8 cellular contexts compared by ENCODE assay signal in the genomic region with DNA sequence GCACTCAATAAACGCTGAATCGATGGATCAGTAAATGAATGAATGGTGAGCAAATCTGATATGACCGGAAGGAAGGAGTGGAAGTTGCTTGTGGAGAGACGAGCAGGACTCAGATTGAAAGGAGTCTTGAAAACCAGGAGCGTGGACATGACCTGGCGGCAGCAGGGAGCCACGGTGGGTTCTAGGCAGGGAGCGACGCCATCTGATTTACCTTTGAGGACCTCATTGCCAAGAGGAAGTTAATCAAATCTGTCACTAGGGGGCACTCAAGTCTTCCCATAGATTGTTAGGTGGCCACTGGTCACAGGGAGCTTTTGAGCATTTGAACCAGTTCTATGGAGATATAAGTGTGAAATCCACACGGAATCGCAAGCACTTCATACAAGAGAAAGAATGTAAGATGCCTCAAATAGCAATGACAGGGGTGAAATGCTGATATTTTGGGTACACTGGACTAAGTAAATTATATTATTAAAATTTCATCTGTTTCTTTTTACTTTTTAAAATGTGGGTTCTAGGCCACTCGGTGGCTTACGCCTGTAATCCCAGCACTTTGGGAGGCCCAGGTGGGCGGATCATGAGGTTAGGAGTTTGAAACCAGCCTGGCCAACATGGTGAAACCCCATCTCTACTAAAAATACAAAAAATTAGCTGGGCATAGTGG. TPM values are rescaled to one million over a fixed set of nuclear protein-coding genes. Genes with fewer than 3 reads are reported as not detected.
A peak's percentile ranks its signal among the peaks of the same experiment; 100 is the strongest.
DNase-seq lines count a peak whose midpoint lies in the region; TF ChIP-seq lines count a peak whose summit lies in the region.

No MANE protein-coding gene starts in this region.

- CTCF ChIA-PET in PC-9 (lab: Charles Lee), result interaction anchor here (0.6 to 1.0 kb wide), 4 partner anchors 9 to 276 kb away, joined by 3 read pairs; no protein-coding TSS in a partner anchor
- CTCF ChIA-PET in activated naive CD4-positive, alpha-beta T cell treated with anti-CD3 and anti-CD28 coated beads, Interleukin-2, amount 10 ng/mL, durations not matched to agents 7 days and 5 days (lab: Charles Lee), result interaction anchor here (0.6 to 2.3 kb wide), 13 partner anchors 12 to 513 kb away, joined by 3 to 16 read pairs (median 3); no protein-coding TSS in a partner anchor

- DNase-seq in LNCaP clone FGC (ENCODE audit: low read depth), result peak; percentile 74
- peak; percentile 42 to 75 for DNase-seq in PC-9
- peak; percentile 59 for DNase-seq in activated naive CD4-positive, alpha-beta T cell treated with anti-CD3 and anti-CD28 coated beads, Interleukin-2, amount 10 ng/mL, durations not matched to agents 7 days and 5 days
- DNase-seq in glutamatergic neuron, result no peak
- peak; percentile 96 for DNase-seq in pons (ENCODE audit: low spot score)
- DNase-seq in OCI-M2 (lab: John Stamatoyannopoulos, UW; ENCODE audit: unreplicated experiment), result no peak
- DNase-seq in GOT3 (lab: John Stamatoyannopoulos, UW), result no peak

- H2AFZ ChIP-seq in PC-9, result no peak overlapping the region

- no TSS peak for BruUV-seq in PC-9 (replicated peaks; lab: Mats Ljungman, UMichigan)

- H3F3A ChIP-seq in DOHH2 (ENCODE audit: control insufficient read depth, insufficient read depth) (0 out of 2 replicates have a peak, but pooled peaks cover 4% of the 10 kb centered on the region), PC-9 (ENCODE audit: insufficient read depth, low read depth) (peaks cover 16% of the 10 kb centered on the region; the same call in 1 of the 2 replicates)

- peaks cover 9% of the 10 kb centered on the region for H3K4me1 Mint-ChIP-seq in activated naive CD4-positive, alpha-beta T cell treated with anti-CD3 and anti-CD28 coated beads, Interleukin-2, amount 10 ng/mL, durations not matched to agents 7 days and 5 days
- H3K4me1 Mint-ChIP-seq in glutamatergic neuron (ENCODE audit: low read depth, unreplicated experiment), result peaks cover 2% of the 10 kb centered on the region

- intact Hi-C loops in PC-9 (cut with micrococcal nuclease; ENCODE audit: unreplicated experiment), result loop anchor here (1.0 kb wide), 1 partner anchor 95 kb away; no protein-coding TSS in a partner anchor

- no peaks in the 10 kb centered on the region for H3K9me3 Mint-ChIP-seq in activated naive CD4-positive, alpha-beta T cell treated with anti-CD3 and anti-CD28 coated beads, Interleukin-2, amount 10 ng/mL, durations not matched to agents 7 days and 5 days
- peaks cover 3% of the 10 kb centered on the region for H3K9me3 Mint-ChIP-seq in glutamatergic neuron (ENCODE audit: unreplicated experiment)

- POLR2A ChIA-PET in PC-9 (lab: Charles Lee; ENCODE audit: unreplicated experiment), result interaction anchor here (0.6 to 0.8 kb wide), 4 partner anchors 9 to 460 kb away, joined by 3 to 8 read pairs (median 4); no protein-coding TSS in a partner anchor

- peaks cover 40% of the 10 kb centered on the region for H3K27me3 Mint-ChIP-seq in activated naive CD4-positive, alpha-beta T cell treated with anti-CD3 and anti-CD28 coated beads, Interleukin-2, amount 10 ng/mL, durations not matched to agents 7 days and 5 days
- no peaks in the 10 kb centered on the region for H3K27me3 Mint-ChIP-seq in glutamatergic neuron (ENCODE audit: unreplicated experiment)

- H3K36me3 ChIP-seq in DOHH2 (ENCODE audit: control insufficient read depth, low read length), result no peaks in the 10 kb centered on the region
- H3K36me3 ChIP-seq in PC-9 (ENCODE audit: low read depth), result no peaks in the 10 kb centered on the region

- no peaks in the 10 kb centered on the region for H3K79me2 ChIP-seq in DOHH2 (ENCODE audit: control insufficient read depth, low read length)
- no peaks in the 10 kb centered on the region for H3K79me2 ChIP-seq in PC-9 (ENCODE audit: low read depth)

- no peaks in the 10 kb centered on the region for H3K9me2 ChIP-seq in DOHH2 (replicated peaks; ENCODE audit: control insufficient read depth, low read length)
- H3K9me2 ChIP-seq in PC-9 (ENCODE audit: insufficient read depth), result no peaks in the 10 kb centered on the region

- no peak overlapping the region for H3K4me2 ChIP-seq in DOHH2 (ENCODE audit: low read length)
- no peak overlapping the region for H3K4me2 ChIP-seq in PC-9

- H3K9me3 ChIP-seq in DOHH2 (ENCODE audit: control insufficient read depth, insufficient read depth, low read length) (peaks cover 8% of the 10 kb centered on the region; the same call in 1 of the 2 replicates), PC-9 (ENCODE audit: insufficient read depth, low read depth) (no peaks in the 10 kb centered on the region)

- no peak overlapping the region for H3K4me3 Mint-ChIP-seq in activated naive CD4-positive, alpha-beta T cell treated with anti-CD3 and anti-CD28 coated beads, Interleukin-2, amount 10 ng/mL, durations not matched to agents 7 days and 5 days
- H3K4me3 Mint-ChIP-seq in glutamatergic neuron (ENCODE audit: unreplicated experiment), result no peak overlapping the region

- TF ChIP-seq CTCF in DOHH2 (IDR thresholded peaks at IDR 0.05; ENCODE audit: low read depth, low read length, poor library complexity, severe bottlenecking) (peak; percentile 79), LNCaP clone FGC (IDR thresholded peaks at IDR 0.05; ENCODE audit: control insufficient read depth, extremely low read depth, insufficient read depth) (peak; percentile 82), PC-9 (conservative IDR thresholded peaks at IDR 0.05) (peak; percentile 91), glutamatergic neuron (IDR thresholded peaks at IDR 0.05; ENCODE audit: partially characterized antibody, unreplicated experiment) (peak; percentile 81)

- no peak overlapping the region for H3K27ac Mint-ChIP-seq in activated naive CD4-positive, alpha-beta T cell treated with anti-CD3 and anti-CD28 coated beads, Interleukin-2, amount 10 ng/mL, durations not matched to agents 7 days and 5 days
- no peak overlapping the region for H3K27ac Mint-ChIP-seq in glutamatergic neuron (ENCODE audit: unreplicated experiment)

- no peaks in the 10 kb centered on the region for H3K36me3 Mint-ChIP-seq in activated naive CD4-positive, alpha-beta T cell treated with anti-CD3 and anti-CD28 coated beads, Interleukin-2, amount 10 ng/mL, durations not matched to agents 7 days and 5 days
- no peaks in the 10 kb centered on the region for H3K36me3 Mint-ChIP-seq in glutamatergic neuron (ENCODE audit: unreplicated experiment)

- H3K27ac ChIP-seq in DOHH2 (ENCODE audit: low read depth, low read length) (no peak overlapping the region), PC-9 (no peak overlapping the region)

- no peak overlapping the region for H3K4me3 ChIP-seq in DOHH2 (ENCODE audit: low read length)
- no peak overlapping the region for H3K4me3 ChIP-seq in LNCaP clone FGC (ENCODE audit: low read depth, low read length)
- no peak overlapping the region for H3K4me3 ChIP-seq in PC-9

- peaks cover 16% of the 10 kb centered on the region for H3K4me1 ChIP-seq in DOHH2 (ENCODE audit: control insufficient read depth, low read length)
- H3K4me1 ChIP-seq in PC-9 (replicated peaks; ENCODE audit: insufficient read depth), result peaks cover 25% of the 10 kb centered on the region

- no peaks in the 10 kb centered on the region for H4K20me1 ChIP-seq in DOHH2 (ENCODE audit: control insufficient read depth, insufficient read depth, low read depth, low read length)
- H4K20me1 ChIP-seq in PC-9 (ENCODE audit: insufficient read depth), result no peaks in the 10 kb centered on the region

- H3K27me3 ChIP-seq in DOHH2 (ENCODE audit: control insufficient read depth, low read length), result peaks cover 4% of the 10 kb centered on the region; the same call in 1 of the 2 replicates
- no peaks in the 10 kb centered on the region for H3K27me3 ChIP-seq in PC-9 (ENCODE audit: insufficient read depth, low read depth)

RNA-seq across cellular contexts. Expression of gene FBN3, which starts 9.2 kb away (rescaled TPM):
- total RNA-seq in PC-9 (2021) (0.05 TPM in 1 of 2 replicates, not detected in the other), glutamatergic neuron (ENCODE audit: unreplicated experiment) (18.3 TPM)

RNA-seq across cellular contexts. Expression of gene CERS4, which starts 50.6 kb away (rescaled TPM):
- 7.2 and 8.4 TPM in 2 replicates for total RNA-seq in PC-9 (2021)
- total RNA-seq in glutamatergic neuron (ENCODE audit: unreplicated experiment), result 27.3 TPM

Comparison
In these comparisons a context has a peak if more than half of its experiments do, and no peak if none do; other contexts are left out.
1. DNase-seq: peak in LNCaP clone FGC (single experiment), PC-9 (2 of 2), activated naive CD4-positive, alpha-beta T cell treated with anti-CD3 and anti-CD28 coated beads, Interleukin-2, amount 10 ng/mL, durations not matched to agents 7 days and 5 days (single experiment) and pons (single experiment); none in glutamatergic neuron (single experiment), OCI-M2 (single experiment) and GOT3 (single experiment).
2. RNA of gene FBN3, which starts 9.2 kb away (total RNA-seq): 18.3 TPM in glutamatergic neuron (single experiment); 0.05 TPM in PC-9; every median in the first group is over 10 times any median in the second.
3. Peak in every context shown above with its lines, with median percentiles within 50 percentile points of each other: CTCF ChIP-seq.